Comparison of ENCODE assay signal across 1 cellular context in genomic region chr4:155376387-155377268, GRCh38.
TF ChIP-seq lines count a peak whose summit lies in the region.

MAP9 (minus strand) TSS chr4:155376965; CDS start chr4:155375850, 1,115 bp downstream.

TF ChIP-seq in H1, 55 proteins besides CTCF, POLR2A, EP300 and RAD21 (continued from another document):
- TF ChIP-seq USF2 (IDR thresholded peaks at IDR 0.05; ENCODE audit: low read length), result peak; percentile 59
- TF ChIP-seq POLR2AphosphoS5 (IDR thresholded peaks at IDR 0.05; ENCODE audit: low read depth, low read length), result peak; percentile 63; the same call in 1 of the 2 replicates
- peak; percentile 76 for TF ChIP-seq ATF2 (IDR thresholded peaks at IDR 0.05; ENCODE audit: low read length)
- no peak for TF ChIP-seq BACH1 (IDR thresholded peaks at IDR 0.05; ENCODE audit: low read length)
- 0 out of 2 replicates have a peak, but pooled peaks have one; percentile 28 for TF ChIP-seq YY1 (IDR thresholded peaks at IDR 0.05; ENCODE audit: low read depth, low read length)
- TF ChIP-seq SP2 (IDR thresholded peaks at IDR 0.05; ENCODE audit: low read length), result peak; percentile 53
- TF ChIP-seq CHD1 (IDR thresholded peaks at IDR 0.05; ENCODE audit: low read depth, low read length), result no peak
- TF ChIP-seq ASH2L (IDR thresholded peaks at IDR 0.05; ENCODE audit: low read length), result peak; percentile 94
- no peak for TF ChIP-seq CHD7 (IDR thresholded peaks at IDR 0.05; ENCODE audit: insufficient replicate concordance, low read length)
- TF ChIP-seq E2F6 (IDR thresholded peaks at IDR 0.05), result peak; percentile 78
- TF ChIP-seq SUZ12 (IDR thresholded peaks at IDR 0.05; ENCODE audit: low read length), result no peak
- TF ChIP-seq TAF7 (optimal IDR thresholded peaks at IDR 0.05; ENCODE audit: borderline replicate concordance, low read depth, low read length), result peak; percentile 59
- peak; percentile 72 for TF ChIP-seq TAF1 (IDR thresholded peaks at IDR 0.05; ENCODE audit: low read depth, low read length)
- TF ChIP-seq RBBP5 (IDR thresholded peaks at IDR 0.05; ENCODE audit: borderline replicate concordance, low read depth, low read length), result peak; percentile 83
- peak; percentile 77 to 88; a peak in 3 of 4 replicates for TF ChIP-seq SIN3A (conservative IDR thresholded peaks at IDR 0.05 in 1 of 2, IDR thresholded peaks at IDR 0.05 in 1 of 2; ENCODE audit: low read depth in 1 of 2, low read length in 2 of 2)
- TF ChIP-seq MAFK (IDR thresholded peaks at IDR 0.05; ENCODE audit: low read depth, low read length), result no peak
- peak; percentile 81; the same call in 1 of the 2 replicates for TF ChIP-seq GABPA (IDR thresholded peaks at IDR 0.05; ENCODE audit: borderline replicate concordance, insufficient read depth, low read length)
- no peak for TF ChIP-seq HDAC6 (IDR thresholded peaks at IDR 0.05; ENCODE audit: low read depth, low read length)
- TF ChIP-seq SP1 (IDR thresholded peaks at IDR 0.05; ENCODE audit: low read depth, low read length), result peak; percentile 67; the same call in 1 of the 2 replicates
- no peak for TF ChIP-seq NRF1 (IDR thresholded peaks at IDR 0.05; ENCODE audit: low read depth, low read length)
- 0 out of 2 replicates have a peak, but pooled peaks have one; percentile 23 for TF ChIP-seq CHD2 (IDR thresholded peaks at IDR 0.05; ENCODE audit: low read length)
- peak; percentile 83 for TF ChIP-seq KDM4A (IDR thresholded peaks at IDR 0.05; ENCODE audit: low read depth, low read length, severe bottlenecking)
- no peak for TF ChIP-seq EZH2 (IDR thresholded peaks at IDR 0.05; ENCODE audit: low read depth, low read length, severe bottlenecking)
